8 cellular contexts compared by ENCODE assay signal in the genomic region with DNA sequence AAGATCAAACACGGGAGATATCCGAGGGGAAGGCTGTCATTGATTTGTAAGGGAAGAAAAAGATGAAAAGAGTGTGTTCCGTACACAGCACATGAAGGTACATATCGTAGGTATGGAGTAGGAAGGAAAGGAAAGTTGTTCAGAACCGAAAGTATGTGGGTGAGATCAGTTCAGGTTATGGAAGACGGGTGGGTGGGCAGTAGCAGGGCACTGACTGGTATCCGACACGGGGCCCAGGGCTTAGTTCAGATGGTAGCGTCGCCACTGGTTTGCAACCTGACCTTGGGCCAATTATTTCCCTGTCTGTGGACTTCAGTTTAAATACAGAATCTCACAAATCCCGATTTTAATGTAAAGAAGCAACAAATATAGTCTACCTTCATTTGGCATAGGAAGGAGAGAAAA. TPM values are rescaled to one million over a fixed set of nuclear protein-coding genes. Genes with fewer than 3 reads are reported as not detected.
DNase-seq lines count a peak whose midpoint lies in the region; ATAC-seq and TF ChIP-seq lines count a peak whose summit lies in the region.

No MANE protein-coding gene starts in this region.

- H3K36me3 ChIP-seq in A673 (ENCODE audit: insufficient read depth, low read length, poor library complexity, severe bottlenecking) (no peaks in the 10 kb centered on the region), HUES6 (ENCODE audit: control insufficient read depth, insufficient read depth, low read length) (no peaks in the 10 kb centered on the region), iPS-15b (ENCODE audit: control insufficient read depth, insufficient read depth, low read length) (no peaks in the 10 kb centered on the region)

- no peak for TF ChIP-seq CTCF in A673 (conservative IDR thresholded peaks at IDR 0.05; ENCODE audit: low read depth, low read length)

- no TSS peak for BruUV-seq in A673 (replicated peaks; lab: Mats Ljungman, UMichigan)

- intact Hi-C loops in A673 (cut with micrococcal nuclease; ENCODE audit: unreplicated experiment), result no loop called here

- peak; percentile 21 to 34 for ATAC-seq in activated naive CD4-positive, alpha-beta T cell treated with anti-CD3 and anti-CD28 coated beads, Interleukin-2, amount 50 U/mL, for 72 hours
- no peak for ATAC-seq in GM19452 (IDR thresholded peaks at IDR 0.05; ENCODE audit: unreplicated experiment)

- H3K4me1 ChIP-seq in A673 (ENCODE audit: insufficient read depth, low read length, poor library complexity, severe bottlenecking), result peaks cover 44% of the 10 kb centered on the region
- H3K4me1 ChIP-seq in HUES6 (ENCODE audit: control insufficient read depth, insufficient read depth, low read length), result peaks cover 33% of the 10 kb centered on the region
- H3K4me1 ChIP-seq in iPS-15b (ENCODE audit: control insufficient read depth, insufficient read depth, low read length), result peaks cover 19% of the 10 kb centered on the region

- H3K9ac ChIP-seq in HUES6 (ENCODE audit: low read length), result no peak overlapping the region
- H3K9ac ChIP-seq in iPS-15b (ENCODE audit: low read depth, low read length), result no peak overlapping the region

- H3K36me3 Mint-ChIP-seq in activated naive CD4-positive, alpha-beta T cell treated with anti-CD3 and anti-CD28 coated beads, Interleukin-2, amount 50 U/mL, for 72 hours, result peaks cover 28 to 36% of the 10 kb centered on the region in 2 donors

- no peak for DNase-seq in A673 (ENCODE audit: low spot score)
- no peak for DNase-seq in activated naive CD4-positive, alpha-beta T cell treated with anti-CD3 and anti-CD28 coated beads, Interleukin-2, amount 50 U/mL, for 72 hours (ENCODE audit: low spot score in 2 of 2)
- DNase-seq in stimulated activated CD4-positive, alpha-beta T cell treated with anti-CD3 and anti-CD28 coated beads, Interleukin-12 subunit alpha, Interleukin-12 subunit beta, amount 100 ng/mL, for 4 hours, result peak; percentile 24
- no peak for DNase-seq in NCI-H510A treated with DMSO at 0.1 percent for 48 hours (lab: John Stamatoyannopoulos, UW)
- no peak for DNase-seq in activated CD4-positive, CD25-positive, alpha-beta regulatory T cell treated with anti-CD3 and anti-CD28 coated beads, Interleukin-2, amount 50 U/mL, for 72 hours

- H3K9me3 Mint-ChIP-seq in activated naive CD4-positive, alpha-beta T cell treated with anti-CD3 and anti-CD28 coated beads, Interleukin-2, amount 50 U/mL, for 72 hours, result no peaks in the 10 kb centered on the region

- peak overlapping the region; percentile 94 for H3K4me3 ChIP-seq in A673 (ENCODE audit: low read depth, low read length, poor library complexity, severe bottlenecking)
- H3K4me3 ChIP-seq in HUES6 (ENCODE audit: low read depth, low read length), result peak overlapping the region; percentile 67
- peak overlapping the region; percentile 16 for H3K4me3 ChIP-seq in iPS-15b (ENCODE audit: low read depth, low read length)

- no peaks in the 10 kb centered on the region for H3K9me3 ChIP-seq in A673 (ENCODE audit: low read depth, low read length, poor library complexity, severe bottlenecking)
- H3K9me3 ChIP-seq in HUES6 (ENCODE audit: control insufficient read depth, insufficient read depth, low read depth, low read length), result no peaks in the 10 kb centered on the region
- no peaks in the 10 kb centered on the region for H3K9me3 ChIP-seq in iPS-15b (ENCODE audit: control insufficient read depth, insufficient read depth, low read length)

- H3K27ac Mint-ChIP-seq in activated naive CD4-positive, alpha-beta T cell treated with anti-CD3 and anti-CD28 coated beads, Interleukin-2, amount 50 U/mL, for 72 hours, result peak overlapping the region; percentile 44 to 86

- H3K27me3 ChIP-seq in A673 (replicated peaks; ENCODE audit: insufficient read depth, low read depth, low read length, poor library complexity) (no peaks in the 10 kb centered on the region), HUES6 (ENCODE audit: control insufficient read depth, insufficient read depth, low read length) (peaks cover 90% of the 10 kb centered on the region), iPS-15b (ENCODE audit: control insufficient read depth, insufficient read depth, low read length) (peaks cover 81% of the 10 kb centered on the region)

- CTCF ChIA-PET in A673 (lab: Charles Lee), result no interaction called here

- H3K27ac ChIP-seq in A673 (ENCODE audit: low read depth, low read length, poor library complexity, severe bottlenecking) (peak overlapping the region; percentile 89), HUES6 (ENCODE audit: low read depth, low read length) (no peak overlapping the region)

- POLR2A ChIA-PET in A673 (lab: Charles Lee; ENCODE audit: low non-redundant PET), result no interaction called here

RNA-seq across cellular contexts. Expression of a gene that starts 27.8 kb away (rescaled TPM):
- 0.39 TPM in 1 of 2 replicates, not detected in the other for total RNA-seq in A673 (2021)
- not detected for total RNA-seq in activated naive CD4-positive, alpha-beta T cell treated with anti-CD3 and anti-CD28 coated beads, Interleukin-2, amount 50 U/mL, for 72 hours

Comparison
In these comparisons a context has a peak if more than half of its experiments do, and no peak if none do; other contexts are left out.
1. H3K4me3 ChIP-seq: peak in every context shown above with its lines; median percentile 94 in A673; 67 in HUES6; 16 in iPS-15b.